9 cellular contexts compared by ENCODE assay signal in genomic region chr9:137167752-137168574, GRCh38. TPM values are rescaled to one million over a fixed set of nuclear protein-coding genes. Genes with fewer than 3 reads are reported as not detected.
DNase-seq lines count a peak whose midpoint lies in the region; ATAC-seq and TF ChIP-seq lines count a peak whose summit lies in the region.
"Had no signal": no experiment of that assay in that cellular context is flagged by ENCODE, and none has a peak within 500 bp of the region (broad histone marks: within the 10 kb centered on the region; RNA-seq: fewer than 3 reads in every experiment).

No MANE protein-coding gene starts in this region.

- no peak overlapping the region for H3K27ac ChIP-seq in A673 (ENCODE audit: low read depth, low read length, poor library complexity, severe bottlenecking)

- H3K36me3 ChIP-seq in H7 (replicated peaks; ENCODE audit: control insufficient read depth, insufficient read depth, low read length) (no peaks in the 10 kb centered on the region), iPS-15b (ENCODE audit: control insufficient read depth, insufficient read depth, low read length) (no peaks in the 10 kb centered on the region), A673 (ENCODE audit: insufficient read depth, low read length, poor library complexity, severe bottlenecking) (no peaks in the 10 kb centered on the region)

- POLR2A ChIA-PET in A673 (lab: Charles Lee; ENCODE audit: low non-redundant PET): no interaction called here

- intact Hi-C loops in A673 (cut with micrococcal nuclease; ENCODE audit: unreplicated experiment): no loop called here

- H3K4me3 ChIP-seq in H7 (ENCODE audit: insufficient read depth, low read depth, low read length) (peak overlapping the region; percentile 22), iPS-15b (ENCODE audit: low read depth, low read length) (peak overlapping the region; percentile 52), A673 (ENCODE audit: low read depth, low read length, poor library complexity, severe bottlenecking) (no peak overlapping the region)

- no peak for TF ChIP-seq CTCF in A673 (conservative IDR thresholded peaks at IDR 0.05; ENCODE audit: low read depth, low read length)

- DNase-seq in 8988T (peak; percentile 89), H7 (peak; percentile 90), RPMI8226 (peak; percentile 98), NCI-H524 treated with DMSO at 0.1 percent for 48 hours (lab: John Stamatoyannopoulos, UW) (no peak), A673 (ENCODE audit: low spot score) (no peak)

- H3K9me3 ChIP-seq in iPS-15b (ENCODE audit: control insufficient read depth, insufficient read depth, low read length) (no peaks in the 10 kb centered on the region), A673 (ENCODE audit: low read depth, low read length, poor library complexity, severe bottlenecking) (no peaks in the 10 kb centered on the region)

- no peaks in the 10 kb centered on the region for H3K4me1 ChIP-seq in iPS-15b (ENCODE audit: control insufficient read depth, insufficient read depth, low read length)
- peaks cover 2% of the 10 kb centered on the region for H3K4me1 ChIP-seq in A673 (ENCODE audit: insufficient read depth, low read length, poor library complexity, severe bottlenecking)

- BruUV-seq in A673 (replicated peaks; lab: Mats Ljungman, UMichigan): no TSS peak

- peaks cover 68% of the 10 kb centered on the region for H3K27me3 ChIP-seq in H7 (ENCODE audit: control insufficient read depth, insufficient read depth, low read length)
- H3K27me3 ChIP-seq in iPS-15b (ENCODE audit: control insufficient read depth, insufficient read depth, low read length): peaks cover 43% of the 10 kb centered on the region
- peaks cover 83% of the 10 kb centered on the region for H3K27me3 ChIP-seq in A673 (replicated peaks; ENCODE audit: insufficient read depth, low read depth, low read length, poor library complexity)

- no peak overlapping the region for H3K9ac ChIP-seq in iPS-15b (ENCODE audit: low read depth, low read length)

- no peak for ATAC-seq in GM18517 (IDR thresholded peaks at IDR 0.05; ENCODE audit: unreplicated experiment)
- no peak for ATAC-seq in HG02623 (IDR thresholded peaks at IDR 0.05; ENCODE audit: unreplicated experiment)

- CTCF ChIA-PET in A673 (lab: Charles Lee): no interaction called here

RNA-seq across cellular contexts. Expression of gene LRRC26, which starts 1.9 kb away (rescaled TPM):
- 0.59 and 0.67 TPM in 2 replicates for total RNA-seq in H7 (2014; rRNA removed; shearing (Covaris generic))
- total RNA-seq in A673 (2021): not detected in 2 replicates
- total RNA-seq: mesenteric fat pad had no signal

RNA-seq across cellular contexts. Expression of gene TMEM210, which starts 3.9 kb away (rescaled TPM):
- not detected in 2 replicates for total RNA-seq in H7 (2014; rRNA removed; shearing (Covaris generic))
- not detected in 2 replicates for total RNA-seq in A673 (2021)
- total RNA-seq: mesenteric fat pad had no signal

RNA-seq across cellular contexts. Expression of gene ANAPC2, which starts 20.4 kb away (rescaled TPM):
- total RNA-seq in H7 (2014; rRNA removed; shearing (Covaris generic)): 26.2 and 37.0 TPM in 2 replicates
- total RNA-seq in A673 (2021): 49.6 and 54.1 TPM in 2 replicates

RNA-seq across cellular contexts. Expression of gene SSNA1, which starts 20.5 kb away (rescaled TPM):
- 109 and 143 TPM in 2 replicates for total RNA-seq in H7 (2014; rRNA removed; shearing (Covaris generic))
- 86.8 and 87.3 TPM in 2 replicates for total RNA-seq in A673 (2021)

RNA-seq across cellular contexts. Expression of gene GRIN1, which starts 29.0 kb away (rescaled TPM):
- total RNA-seq in H7 (2014; rRNA removed; shearing (Covaris generic)): 0.33 and 0.52 TPM in 2 replicates
- 0.17 and 0.52 TPM in 2 replicates for total RNA-seq in A673 (2021)
- total RNA-seq: mesenteric fat pad had no signal

Comparison
In these comparisons a context has a peak if more than half of its experiments do, and no peak if none do; other contexts are left out.
1. DNase-seq: peak in 8988T (single experiment), H7 (single experiment) and RPMI8226 (single experiment); none in NCI-H524 treated with DMSO at 0.1 percent for 48 hours (single experiment) and A673 (single experiment).